In the genomic region with DNA sequence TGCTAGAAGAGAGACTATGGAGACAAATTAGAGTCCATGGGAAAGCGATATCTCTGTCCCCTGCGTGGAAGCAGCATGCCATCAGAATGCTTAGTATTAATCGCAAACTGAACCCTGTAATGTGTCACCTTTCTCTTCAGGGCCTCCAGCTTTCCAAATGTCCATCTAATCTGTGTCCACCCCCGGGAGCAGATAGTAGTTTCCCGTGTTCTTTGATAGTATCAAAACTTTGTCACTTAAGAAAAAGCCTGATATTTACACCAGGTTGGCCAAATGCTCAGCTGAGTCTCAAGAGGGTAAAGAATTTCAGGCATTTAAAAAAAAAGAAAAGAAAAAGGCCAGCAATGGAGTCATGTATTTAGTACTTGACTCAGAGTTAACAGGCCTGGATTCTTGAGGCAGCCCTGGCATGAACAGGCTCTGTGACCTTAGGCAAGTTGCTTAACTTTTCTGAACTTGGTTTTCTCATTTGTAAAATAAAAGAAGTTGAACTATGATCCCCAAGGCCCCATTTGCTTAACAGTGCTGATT, we compare ENCODE assay signal across 11 cellular contexts. TPM values are rescaled to one million over a fixed set of nuclear protein-coding genes. Genes with fewer than 3 reads are reported as not detected.
DNase-seq lines count a peak whose midpoint lies in the region; ATAC-seq and TF ChIP-seq lines count a peak whose summit lies in the region.
"Had no signal": no experiment of that assay in that cellular context is flagged by ENCODE, and none has a peak within 500 bp of the region (broad histone marks: within the 10 kb centered on the region; RNA-seq: fewer than 3 reads in every experiment).

No MANE protein-coding gene starts in this region.

- no peak overlapping the region for H3K4me3 Mint-ChIP-seq in activated naive CD4-positive, alpha-beta T cell treated with anti-CD3 and anti-CD28 coated beads, Interleukin-2, amount 50 U/mL, for 24 hours
- no peak overlapping the region for H3K4me3 Mint-ChIP-seq in activated T-cell treated with anti-CD3 and anti-CD28 coated beads, Interleukin-2, amount 50 U/mL, for 24 hours

- no peaks in the 10 kb centered on the region for H3K9me3 ChIP-seq in transverse colon

- H3K4me1 Mint-ChIP-seq in activated naive CD4-positive, alpha-beta T cell treated with anti-CD3 and anti-CD28 coated beads, Interleukin-2, amount 50 U/mL, for 24 hours, result peaks cover 31% of the 10 kb centered on the region
- peaks cover 26% of the 10 kb centered on the region for H3K4me1 Mint-ChIP-seq in activated T-cell treated with anti-CD3 and anti-CD28 coated beads, Interleukin-2, amount 50 U/mL, for 24 hours (ENCODE audit: low read depth)

- intact Hi-C loops in transverse colon (cut with DNase I; ENCODE audit: low total_unique reads), result loop anchor here (10.0 kb wide), 1 partner anchor 108 kb away; the partner anchor contains the start of gene PTPN12

- TF ChIP-seq EP300 in transverse colon (IDR thresholded peaks at IDR 0.05; ENCODE audit: low read depth), result no peak

- peak overlapping the region; percentile 32 for H3K27ac Mint-ChIP-seq in activated naive CD4-positive, alpha-beta T cell treated with anti-CD3 and anti-CD28 coated beads, Interleukin-2, amount 50 U/mL, for 24 hours
- no peak overlapping the region for H3K27ac Mint-ChIP-seq in activated naive CD4-positive, alpha-beta T cell treated with anti-CD3 and anti-CD28 coated beads, Interleukin-2, amount 50 U/mL, for 72 hours
- no peak overlapping the region for H3K27ac Mint-ChIP-seq in activated T-cell treated with anti-CD3 and anti-CD28 coated beads, Interleukin-2, amount 50 U/mL, for 24 hours

- H3K4me3 ChIP-seq in transverse colon, result no peak overlapping the region
- H3K4me3 ChIP-seq: coronary artery had no signal

- 69 to 82% methylated on average over 2 to 5 of the region's 5 CpGs for WGBS in transverse colon (ENCODE audit: low coverage in 1 of 2), 2 donors

- in situ Hi-C loops in transverse colon (cut with MboI; ENCODE audit: low pct_ligation_motif_present in 1 of 4, low pct_unique_long_range_greater_than_20kb in 1 of 4, low sequenced_read_pairs in 3 of 4), result no loop called here

- no peaks in the 10 kb centered on the region for H3K36me3 Mint-ChIP-seq in activated naive CD4-positive, alpha-beta T cell treated with anti-CD3 and anti-CD28 coated beads, Interleukin-2, amount 50 U/mL, for 24 hours
- H3K36me3 Mint-ChIP-seq in activated naive CD4-positive, alpha-beta T cell treated with anti-CD3 and anti-CD28 coated beads, Interleukin-2, amount 50 U/mL, for 72 hours, result no peaks in the 10 kb centered on the region
- H3K36me3 Mint-ChIP-seq in activated T-cell treated with anti-CD3 and anti-CD28 coated beads, Interleukin-2, amount 50 U/mL, for 24 hours (ENCODE audit: low read depth), result no peaks in the 10 kb centered on the region

- ATAC-seq in activated naive CD4-positive, alpha-beta T cell treated with anti-CD3 and anti-CD28 coated beads, Interleukin-2, amount 50 U/mL, for 72 hours, result no peak
- ATAC-seq in GM19351 (IDR thresholded peaks at IDR 0.05; ENCODE audit: unreplicated experiment), result no peak
- ATAC-seq in GM21381 (IDR thresholded peaks at IDR 0.05; ENCODE audit: unreplicated experiment), result no peak

- H3K27me3 Mint-ChIP-seq in activated naive CD4-positive, alpha-beta T cell treated with anti-CD3 and anti-CD28 coated beads, Interleukin-2, amount 50 U/mL, for 24 hours, result no peaks in the 10 kb centered on the region
- no peaks in the 10 kb centered on the region for H3K27me3 Mint-ChIP-seq in activated T-cell treated with anti-CD3 and anti-CD28 coated beads, Interleukin-2, amount 50 U/mL, for 24 hours

- TF ChIP-seq POLR2A in transverse colon (IDR thresholded peaks at IDR 0.05), result no peak

- H3K9me3 Mint-ChIP-seq in activated naive CD4-positive, alpha-beta T cell treated with anti-CD3 and anti-CD28 coated beads, Interleukin-2, amount 50 U/mL, for 24 hours, result no peaks in the 10 kb centered on the region
- no peaks in the 10 kb centered on the region for H3K9me3 Mint-ChIP-seq in activated naive CD4-positive, alpha-beta T cell treated with anti-CD3 and anti-CD28 coated beads, Interleukin-2, amount 50 U/mL, for 72 hours
- H3K9me3 Mint-ChIP-seq in activated T-cell treated with anti-CD3 and anti-CD28 coated beads, Interleukin-2, amount 50 U/mL, for 24 hours, result no peaks in the 10 kb centered on the region

- H3K27ac ChIP-seq in transverse colon, result peak overlapping the region in 3 of 4 donors; percentile 21 to 33 (median 22)
- H3K27ac ChIP-seq: coronary artery had no signal

- TF ChIP-seq CTCF in transverse colon (IDR thresholded peaks at IDR 0.05), result no peak

- peaks cover 0 to 21% (median 0%) of the 10 kb centered on the region in 4 donors for H3K4me1 ChIP-seq in transverse colon

- no peak for DNase-seq in activated naive CD4-positive, alpha-beta T cell treated with anti-CD3 and anti-CD28 coated beads, Interleukin-2, amount 50 U/mL, for 72 hours (ENCODE audit: low spot score in 2 of 2)
- DNase-seq in astrocyte of the hippocampus (ENCODE audit: low read depth, low spot score) (peak; percentile 73), kidney tubule cell (ENCODE audit: low spot score) (peak; percentile 49), transverse colon (no peak)
- no peak for DNase-seq in activated T-cell treated with anti-CD3 and anti-CD28 coated beads, Interleukin-2, amount 50 U/mL, for 24 hours
- DNase-seq: left cardiac atrium; stimulated activated CD4-positive, alpha-beta T cell treated with anti-CD3 and anti-CD28 coated beads, Interleukin-4, amount 100 ng/mL, for 24 hours had no signal

- H3K27me3 ChIP-seq in transverse colon, result no peaks in the 10 kb centered on the region

- H3K36me3 ChIP-seq in transverse colon, result no peaks in the 10 kb centered on the region

RNA-seq across cellular contexts. Expression of gene GSAP, which starts 10.4 kb away (rescaled TPM):
- total RNA-seq in activated naive CD4-positive, alpha-beta T cell treated with anti-CD3 and anti-CD28 coated beads, Interleukin-2, amount 50 U/mL, for 72 hours, result 1 to 10 TPM; 1.2 to 4.1 TPM
- total RNA-seq in transverse colon, result 10 to 100 TPM in 3 of 4 donors, 1 to 10 TPM in 1; 5.0 to 25.2 (median 15.5) TPM

Comparison
In these comparisons a context has a peak if more than half of its experiments do, and no peak if none do; other contexts are left out.
1. DNase-seq: peak in astrocyte of the hippocampus (single experiment) and kidney tubule cell (single experiment); none in activated naive CD4-positive, alpha-beta T cell treated with anti-CD3 and anti-CD28 coated beads, Interleukin-2, amount 50 U/mL, for 72 hours (0 of 2), transverse colon (single experiment) and activated T-cell treated with anti-CD3 and anti-CD28 coated beads, Interleukin-2, amount 50 U/mL, for 24 hours (single experiment).